In the genomic region with DNA sequence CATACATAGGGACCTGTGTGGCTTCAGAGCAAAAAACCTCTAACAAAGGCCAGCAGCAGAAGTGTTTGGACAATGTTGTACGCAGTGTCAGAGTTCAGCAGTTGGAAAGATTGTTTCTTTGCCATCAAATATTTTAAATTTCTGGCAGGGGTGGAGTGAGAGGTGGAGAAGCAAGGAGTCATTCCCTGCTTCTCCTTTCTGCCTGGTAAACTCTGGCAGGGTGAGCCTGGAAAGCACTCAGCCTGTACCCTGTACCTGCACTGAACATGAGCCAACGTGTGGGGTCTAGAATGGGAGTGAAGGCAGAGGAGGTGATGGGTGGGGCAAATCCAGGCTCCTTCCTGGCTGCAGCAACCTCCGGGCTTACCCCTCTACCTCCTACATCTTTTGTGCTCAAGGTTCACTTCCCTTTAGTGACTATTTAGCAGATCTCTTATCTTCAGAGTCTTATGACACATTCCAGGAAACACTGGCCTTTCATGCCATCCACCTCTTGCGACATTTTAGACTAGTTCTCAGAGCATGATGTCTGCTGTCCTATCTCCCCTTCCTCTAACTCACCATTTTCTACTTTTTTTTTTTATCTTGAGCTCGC, we compare ENCODE assay signal across 1 cellular context.
TF ChIP-seq lines count a peak whose summit lies in the region.

No MANE protein-coding gene starts in this region.

TF ChIP-seq in HepG2, 621 proteins besides CTCF, POLR2A, EP300 and RAD21 (continued from another document and continues in another):
- TF ChIP-seq, protein P1, sequence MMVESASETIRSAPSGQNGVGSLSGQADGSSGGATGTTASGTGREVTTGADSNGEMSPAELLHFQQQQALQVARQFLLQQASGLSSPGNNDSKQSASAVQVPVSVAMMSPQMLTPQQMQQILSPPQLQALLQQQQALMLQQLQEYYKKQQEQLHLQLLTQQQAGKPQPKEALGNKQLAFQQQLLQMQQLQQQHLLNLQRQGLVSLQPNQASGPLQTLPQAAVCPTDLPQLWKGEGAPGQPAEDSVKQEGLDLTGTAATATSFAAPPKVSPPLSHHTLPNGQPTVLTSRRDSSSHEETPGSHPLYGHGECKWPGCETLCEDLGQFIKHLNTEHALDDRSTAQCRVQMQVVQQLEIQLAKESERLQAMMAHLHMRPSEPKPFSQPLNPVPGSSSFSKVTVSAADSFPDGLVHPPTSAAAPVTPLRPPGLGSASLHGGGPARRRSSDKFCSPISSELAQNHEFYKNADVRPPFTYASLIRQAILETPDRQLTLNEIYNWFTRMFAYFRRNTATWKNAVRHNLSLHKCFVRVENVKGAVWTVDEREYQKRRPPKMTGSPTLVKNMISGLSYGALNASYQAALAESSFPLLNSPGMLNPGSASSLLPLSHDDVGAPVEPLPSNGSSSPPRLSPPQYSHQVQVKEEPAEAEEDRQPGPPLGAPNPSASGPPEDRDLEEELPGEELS (CRISPR knock-in tag; IDR thresholded peaks at IDR 0.05): peak; percentile 84
- TF ChIP-seq FOXA3 (CRISPR knock-in tag; IDR thresholded peaks at IDR 0.05) (peak; percentile 85), FOSL1 (CRISPR knock-in tag; IDR thresholded peaks at IDR 0.05; ENCODE audit: borderline replicate concordance) (0 out of 2 replicates have a peak, but pooled peaks have one; percentile 25), ZNF614 (CRISPR knock-in tag; IDR thresholded peaks at IDR 0.05; ENCODE audit: borderline replicate concordance) (peak; percentile 58; the same call in 1 of the 2 replicates), DRAP1 (CRISPR knock-in tag; IDR thresholded peaks at IDR 0.05) (peak; percentile 54; the same call in 1 of the 2 replicates), ETV5 (CRISPR knock-in tag; IDR thresholded peaks at IDR 0.05; ENCODE audit: borderline replicate concordance) (peak; percentile 95), JUNB (CRISPR knock-in tag; IDR thresholded peaks at IDR 0.05; ENCODE audit: borderline replicate concordance) (peak; percentile 48; the same call in 1 of the 2 replicates), NFIC (IDR thresholded peaks at IDR 0.05; ENCODE audit: low read length) (peak; percentile 82), CEBPB (IDR thresholded peaks at IDR 0.05; ENCODE audit: borderline replicate concordance, low read depth, low read length) (peak; percentile 93), ZSCAN21 (CRISPR knock-in tag; IDR thresholded peaks at IDR 0.05; ENCODE audit: borderline replicate concordance) (peak; percentile 38; the same call in 1 of the 2 replicates), GATA4 (IDR thresholded peaks at IDR 0.05; ENCODE audit: borderline replicate concordance, low read depth) (peak; percentile 96), SKIL (CRISPR knock-in tag; IDR thresholded peaks at IDR 0.05; ENCODE audit: borderline replicate concordance) (peak; percentile 59), CEBPG (CRISPR knock-in tag; IDR thresholded peaks at IDR 0.05) (peak; percentile 96), TGIF2 (CRISPR knock-in tag; IDR thresholded peaks at IDR 0.05) (no peak), HMG20B (CRISPR knock-in tag; conservative IDR thresholded peaks at IDR 0.05) (peak; percentile 23; the same call in 1 of the 2 replicates), CBX5 (CRISPR knock-in tag; IDR thresholded peaks at IDR 0.05; ENCODE audit: borderline replicate concordance) (peak; percentile 91), ZNF263 (CRISPR knock-in tag; IDR thresholded peaks at IDR 0.05) (no peak), TEAD3 (CRISPR knock-in tag; optimal IDR thresholded peaks at IDR 0.05; ENCODE audit: borderline replicate concordance) (peak; percentile 94), HDAC2 (CRISPR knock-in tag; IDR thresholded peaks at IDR 0.05) (peak; percentile 82), SNAPC5 (CRISPR knock-in tag; IDR thresholded peaks at IDR 0.05; ENCODE audit: borderline replicate concordance) (no peak), GFI1 (CRISPR knock-in tag; IDR thresholded peaks at IDR 0.05; ENCODE audit: borderline replicate concordance) (peak; percentile 68; the same call in 1 of the 2 replicates), RXRB (CRISPR knock-in tag; IDR thresholded peaks at IDR 0.05; ENCODE audit: borderline replicate concordance) (peak; percentile 77), ASH2L (IDR thresholded peaks at IDR 0.05; ENCODE audit: insufficient read length, low read depth, low read length) (peak; percentile 87), SIX4 (CRISPR knock-in tag; IDR thresholded peaks at IDR 0.05) (peak; percentile 60; the same call in 1 of the 2 replicates), ZNF124 (CRISPR knock-in tag; IDR thresholded peaks at IDR 0.05) (no peak; the same call in 1 of the 2 replicates), MEIS2 (CRISPR knock-in tag; IDR thresholded peaks at IDR 0.05) (peak; percentile 54; the same call in 1 of the 2 replicates), SNAPC4 (CRISPR knock-in tag; IDR thresholded peaks at IDR 0.05) (0 out of 2 replicates have a peak, but pooled peaks have one; percentile 37), SALL2 (CRISPR knock-in tag; IDR thresholded peaks at IDR 0.05) (0 out of 2 replicates have a peak, but pooled peaks have one; percentile 43)
- TF ChIP-seq, protein P2, sequence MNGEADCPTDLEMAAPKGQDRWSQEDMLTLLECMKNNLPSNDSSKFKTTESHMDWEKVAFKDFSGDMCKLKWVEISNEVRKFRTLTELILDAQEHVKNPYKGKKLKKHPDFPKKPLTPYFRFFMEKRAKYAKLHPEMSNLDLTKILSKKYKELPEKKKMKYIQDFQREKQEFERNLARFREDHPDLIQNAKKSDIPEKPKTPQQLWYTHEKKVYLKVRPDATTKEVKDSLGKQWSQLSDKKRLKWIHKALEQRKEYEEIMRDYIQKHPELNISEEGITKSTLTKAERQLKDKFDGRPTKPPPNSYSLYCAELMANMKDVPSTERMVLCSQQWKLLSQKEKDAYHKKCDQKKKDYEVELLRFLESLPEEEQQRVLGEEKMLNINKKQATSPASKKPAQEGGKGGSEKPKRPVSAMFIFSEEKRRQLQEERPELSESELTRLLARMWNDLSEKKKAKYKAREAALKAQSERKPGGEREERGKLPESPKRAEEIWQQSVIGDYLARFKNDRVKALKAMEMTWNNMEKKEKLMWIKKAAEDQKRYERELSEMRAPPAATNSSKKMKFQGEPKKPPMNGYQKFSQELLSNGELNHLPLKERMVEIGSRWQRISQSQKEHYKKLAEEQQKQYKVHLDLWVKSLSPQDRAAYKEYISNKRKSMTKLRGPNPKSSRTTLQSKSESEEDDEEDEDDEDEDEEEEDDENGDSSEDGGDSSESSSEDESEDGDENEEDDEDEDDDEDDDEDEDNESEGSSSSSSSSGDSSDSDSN (CRISPR knock-in tag; IDR thresholded peaks at IDR 0.05): no peak; the same call in 1 of the 2 replicates
- TF ChIP-seq, protein P3, sequence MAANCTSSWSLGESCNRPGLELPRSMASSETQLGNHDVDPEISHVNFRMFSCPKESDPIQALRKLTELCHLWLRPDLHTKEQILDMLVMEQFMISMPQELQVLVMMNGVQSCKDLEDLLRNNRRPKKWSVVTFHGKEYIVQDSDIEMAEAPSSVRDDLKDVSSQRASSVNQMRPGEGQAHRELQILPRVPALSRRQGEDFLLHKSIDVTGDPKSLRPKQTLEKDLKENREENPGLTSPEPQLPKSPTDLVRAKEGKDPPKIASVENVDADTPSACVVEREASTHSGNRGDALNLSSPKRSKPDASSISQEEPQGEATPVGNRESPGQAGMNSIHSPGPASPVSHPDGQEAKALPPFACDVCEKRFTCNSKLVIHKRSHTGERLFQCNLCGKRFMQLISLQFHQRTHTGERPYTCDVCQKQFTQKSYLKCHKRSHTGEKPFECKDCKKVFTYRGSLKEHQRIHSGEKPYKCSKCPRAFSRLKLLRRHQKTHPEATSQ (CRISPR knock-in tag; IDR thresholded peaks at IDR 0.05; ENCODE audit: borderline replicate concordance): peak; percentile 68; the same call in 1 of the 2 replicates
- TF ChIP-seq, protein P4, sequence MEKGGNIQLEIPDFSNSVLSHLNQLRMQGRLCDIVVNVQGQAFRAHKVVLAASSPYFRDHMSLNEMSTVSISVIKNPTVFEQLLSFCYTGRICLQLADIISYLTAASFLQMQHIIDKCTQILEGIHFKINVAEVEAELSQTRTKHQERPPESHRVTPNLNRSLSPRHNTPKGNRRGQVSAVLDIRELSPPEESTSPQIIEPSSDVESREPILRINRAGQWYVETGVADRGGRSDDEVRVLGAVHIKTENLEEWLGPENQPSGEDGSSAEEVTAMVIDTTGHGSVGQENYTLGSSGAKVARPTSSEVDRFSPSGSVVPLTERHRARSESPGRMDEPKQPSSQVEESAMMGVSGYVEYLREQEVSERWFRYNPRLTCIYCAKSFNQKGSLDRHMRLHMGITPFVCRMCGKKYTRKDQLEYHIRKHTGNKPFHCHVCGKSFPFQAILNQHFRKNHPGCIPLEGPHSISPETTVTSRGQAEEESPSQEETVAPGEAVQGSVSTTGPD (CRISPR knock-in tag; IDR thresholded peaks at IDR 0.05): 0 out of 2 replicates have a peak, but pooled peaks have one; percentile 61
- TF ChIP-seq, protein P5, sequence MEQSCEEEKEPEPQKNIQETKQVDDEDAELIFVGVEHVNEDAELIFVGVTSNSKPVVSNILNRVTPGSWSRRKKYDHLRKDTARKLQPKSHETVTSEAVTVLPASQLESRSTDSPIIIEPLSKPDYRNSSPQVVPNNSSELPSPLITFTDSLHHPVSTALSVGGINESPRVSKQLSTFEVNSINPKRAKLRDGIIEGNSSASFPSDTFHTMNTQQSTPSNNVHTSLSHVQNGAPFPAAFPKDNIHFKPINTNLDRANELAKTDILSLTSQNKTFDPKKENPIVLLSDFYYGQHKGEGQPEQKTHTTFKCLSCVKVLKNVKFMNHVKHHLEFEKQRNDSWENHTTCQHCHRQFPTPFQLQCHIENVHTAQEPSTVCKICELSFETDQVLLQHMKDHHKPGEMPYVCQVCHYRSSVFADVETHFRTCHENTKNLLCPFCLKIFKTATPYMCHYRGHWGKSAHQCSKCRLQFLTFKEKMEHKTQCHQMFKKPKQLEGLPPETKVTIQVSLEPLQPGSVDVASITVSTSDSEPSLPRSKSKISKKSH (CRISPR knock-in tag; IDR thresholded peaks at IDR 0.05; ENCODE audit: borderline replicate concordance): no peak
- TF ChIP-seq, protein P6, sequence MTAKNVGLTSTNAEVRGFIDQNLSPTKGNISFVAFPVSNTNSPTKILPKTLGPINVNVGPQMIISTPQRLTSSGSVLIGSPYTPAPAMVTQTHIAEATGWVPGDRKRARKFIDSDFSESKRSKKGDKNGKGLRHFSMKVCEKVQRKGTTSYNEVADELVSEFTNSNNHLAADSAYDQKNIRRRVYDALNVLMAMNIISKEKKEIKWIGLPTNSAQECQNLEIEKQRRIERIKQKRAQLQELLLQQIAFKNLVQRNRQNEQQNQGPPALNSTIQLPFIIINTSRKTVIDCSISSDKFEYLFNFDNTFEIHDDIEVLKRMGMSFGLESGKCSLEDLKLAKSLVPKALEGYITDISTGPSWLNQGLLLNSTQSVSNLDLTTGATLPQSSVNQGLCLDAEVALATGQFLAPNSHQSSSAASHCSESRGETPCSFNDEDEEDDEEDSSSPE (CRISPR knock-in tag; IDR thresholded peaks at IDR 0.05): no peak
- TF ChIP-seq, protein P7, sequence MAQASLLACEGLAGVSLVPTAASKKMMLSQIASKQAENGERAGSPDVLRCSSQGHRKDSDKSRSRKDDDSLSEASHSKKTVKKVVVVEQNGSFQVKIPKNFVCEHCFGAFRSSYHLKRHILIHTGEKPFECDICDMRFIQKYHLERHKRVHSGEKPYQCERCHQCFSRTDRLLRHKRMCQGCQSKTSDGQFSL (CRISPR knock-in tag; IDR thresholded peaks at IDR 0.05): peak; percentile 51; the same call in 1 of the 2 replicates
